Comparison of ENCODE assay signal across 8 cellular contexts in genomic region chr3:23945903-23946751, GRCh38. TPM values are rescaled to one million over a fixed set of nuclear protein-coding genes. Genes with fewer than 3 reads are reported as not detected.
DNase-seq lines count a peak whose midpoint lies in the region; ATAC-seq, FAIRE-seq and TF ChIP-seq lines count a peak whose summit lies in the region.

No MANE protein-coding gene starts in this region.

- H3K4me3 ChIP-seq in right atrium auricular region = peak overlapping the region; percentile 74 to 88

- no peak for TF ChIP-seq CTCF in right atrium auricular region (IDR thresholded peaks at IDR 0.05)

- H3K27me3 Mint-ChIP-seq in T-helper 1 cell treated with Interleukin-12 subunit alpha and Interleukin-12 subunit beta and Interleukin-4 antibody, amounts not matched to agents 30 μg/mL and 1 μg/mL, for 36 hours (ENCODE audit: low read depth) = peaks cover 36% of the 10 kb centered on the region

- H3K27ac Mint-ChIP-seq in T-helper 1 cell treated with Interleukin-12 subunit alpha and Interleukin-12 subunit beta and Interleukin-4 antibody, amounts not matched to agents 30 μg/mL and 1 μg/mL, for 36 hours = peak overlapping the region; percentile 79

- H3K4me1 Mint-ChIP-seq in T-helper 1 cell treated with Interleukin-12 subunit alpha and Interleukin-12 subunit beta and Interleukin-4 antibody, amounts not matched to agents 30 μg/mL and 1 μg/mL, for 36 hours (ENCODE audit: low read depth) = peaks cover 22% of the 10 kb centered on the region

- H3K27ac ChIP-seq in angular gyrus (ENCODE audit: low read depth, low read length) (peak overlapping the region; percentile 93), right atrium auricular region (peak overlapping the region; percentile 97 to 98)

- no peaks in the 10 kb centered on the region for H3K9me3 Mint-ChIP-seq in T-helper 1 cell treated with Interleukin-12 subunit alpha and Interleukin-12 subunit beta and Interleukin-4 antibody, amounts not matched to agents 30 μg/mL and 1 μg/mL, for 36 hours

- peaks cover 6% of the 10 kb centered on the region for H3K36me3 Mint-ChIP-seq in T-helper 1 cell treated with Interleukin-12 subunit alpha and Interleukin-12 subunit beta and Interleukin-4 antibody, amounts not matched to agents 30 μg/mL and 1 μg/mL, for 36 hours (ENCODE audit: low read depth)

- H3K27me3 ChIP-seq in right atrium auricular region = no peaks in the 10 kb centered on the region

- peak; percentile 22 for DNase-seq in NCI-H1694 (lab: John Stamatoyannopoulos, UW)
- peak; percentile 98 for DNase-seq in right atrium auricular region (ENCODE audit: low spot score)
- DNase-seq in pulmonary artery endothelial cell (ENCODE audit: low read depth, low spot score) = peak; percentile 80
- peak; percentile 97 for DNase-seq in urothelium cell line (ENCODE audit: low spot score)

- H3K4me1 ChIP-seq in right atrium auricular region = peaks cover 0 to 59% of the 10 kb centered on the region in 2 donors

- H3K4me3 Mint-ChIP-seq in T-helper 1 cell treated with Interleukin-12 subunit alpha and Interleukin-12 subunit beta and Interleukin-4 antibody, amounts not matched to agents 30 μg/mL and 1 μg/mL, for 36 hours = peak overlapping the region; percentile 80

- no peaks in the 10 kb centered on the region for H3K9me3 ChIP-seq in right atrium auricular region

- ATAC-seq in GM18502 (IDR thresholded peaks at IDR 0.05; ENCODE audit: poor library complexity, unreplicated experiment) (peak; percentile 80), HG02938 (IDR thresholded peaks at IDR 0.05; ENCODE audit: unreplicated experiment) (peak; percentile 67)

- FAIRE-seq in urothelium cell line (lab: Jason Lieb, UNC) = peak; percentile 91

- no peaks in the 10 kb centered on the region for H3K36me3 ChIP-seq in right atrium auricular region

RNA-seq across cellular contexts. Expression of gene NR1D2, which starts 1.0 kb away (rescaled TPM):
- 10 to 100 TPM; 15.8 to 27.7 TPM for total RNA-seq in right atrium auricular region
- total RNA-seq in pulmonary artery endothelial cell = 20.7 and 26.7 TPM in 2 replicates

RNA-seq across cellular contexts. Expression of gene RPL15, which starts 29.2 kb away (rescaled TPM):
- total RNA-seq in right atrium auricular region = 1,000 to 10,000 TPM in 1 of 2 donors, 100 to 1,000 TPM in 1; 608 to 1,311 TPM
- total RNA-seq in pulmonary artery endothelial cell = 1,869 and 2,385 TPM in 2 replicates

RNA-seq across cellular contexts. Expression of gene NKIRAS1, which starts 29.3 kb away (rescaled TPM):
- total RNA-seq in right atrium auricular region = 10 to 100 TPM; 18.4 to 19.8 TPM
- total RNA-seq in pulmonary artery endothelial cell = 6.3 and 10.0 TPM in 2 replicates

Comparison
In these comparisons a context has a peak if more than half of its experiments do, and no peak if none do; other contexts are left out.
1. Peak in every context shown above with its lines: DNase-seq, ATAC-seq, H3K4me3 ChIP-seq and H3K27ac ChIP-seq.
2. DNase-seq: peak in every context shown above with its lines; median percentile 98 in right atrium auricular region; 97 in urothelium cell line; 80 in pulmonary artery endothelial cell; 22 in NCI-H1694.